Comparison of ENCODE assay signal across 8 cellular contexts in the genomic region with DNA sequence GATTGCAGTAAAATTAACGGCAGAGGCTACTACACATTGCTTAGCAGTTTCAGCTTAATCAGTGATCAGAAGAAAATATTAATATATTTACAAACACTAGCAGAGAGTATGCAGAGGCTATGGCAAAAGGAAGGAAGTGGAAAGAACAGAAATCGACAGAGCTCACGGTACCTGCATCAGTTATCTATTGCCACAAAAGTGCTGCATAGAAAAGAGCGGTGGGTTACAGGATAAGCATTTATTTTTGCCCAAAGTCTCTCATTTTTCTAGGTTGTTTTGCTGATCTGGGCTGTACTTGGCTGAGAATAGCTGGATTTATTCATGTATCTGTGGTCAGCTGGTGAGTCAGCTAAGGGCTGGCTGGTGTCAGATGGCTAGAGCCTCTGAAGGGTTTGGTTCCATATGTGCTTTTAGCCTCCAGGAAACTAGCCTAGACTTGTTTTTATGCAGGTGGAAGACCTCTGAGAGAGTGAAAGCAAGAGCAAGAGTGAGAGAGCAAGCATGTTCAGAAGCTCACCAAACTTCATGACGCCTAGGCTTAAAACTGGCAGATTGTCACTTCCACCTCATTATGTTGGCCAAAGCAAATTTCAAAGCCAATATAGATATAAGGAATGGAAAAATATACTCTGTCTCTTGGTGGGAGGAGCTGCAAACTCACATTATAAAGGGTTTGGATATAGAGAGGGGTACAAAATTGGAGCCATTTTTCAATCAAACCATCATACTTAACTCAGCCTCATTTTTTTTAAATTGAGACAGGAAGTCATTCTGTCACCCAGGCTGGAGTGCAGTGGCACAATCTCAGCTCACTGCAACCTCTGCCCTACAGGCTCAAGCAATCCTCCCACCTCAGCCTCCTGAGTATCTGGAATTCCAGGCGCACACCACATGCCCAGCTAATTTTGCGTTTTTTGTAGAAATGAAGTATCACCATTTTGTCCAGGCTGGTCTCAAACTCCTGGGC.
A peak's percentile ranks its signal among the peaks of the same experiment; 100 is the strongest.
DNase-seq lines count a peak whose midpoint lies in the region; ATAC-seq, FAIRE-seq and TF ChIP-seq lines count a peak whose summit lies in the region.

No MANE protein-coding gene starts in this region.

- H4K5ac ChIP-seq in H1 (ENCODE audit: insufficient read length, low read depth, low read length), result no peak overlapping the region

- no peak overlapping the region for H3K4ac ChIP-seq in H1 (replicated peaks; ENCODE audit: insufficient read length, low read depth, low read length)

- no peak overlapping the region for H3K4me3 ChIP-seq in H1 (ENCODE audit: extremely low read depth in 1 of 4, insufficient read depth in 2 of 4, low read depth in 3 of 4, low read length in 4 of 4)

- intact Hi-C loops in left ventricle myocardium superior (cut with micrococcal nuclease), result no loop called here

- no peak overlapping the region for H4K8ac ChIP-seq in H1 (ENCODE audit: extremely low read depth, insufficient read depth, low read length)

- CTCF ChIA-PET in H1 (lab: Charles Lee; ENCODE audit: partially characterized antibody), result interaction anchor here (0.6 to 1.3 kb wide), 5 partner anchors 22 to 1011 kb away, joined by 3 to 6 read pairs (median 3); no protein-coding TSS in a partner anchor

- H3K36me3 ChIP-seq in H1 (ENCODE audit: control insufficient read depth in 2 of 4, insufficient read depth in 4 of 4, low read length in 3 of 4), result no peaks in the 10 kb centered on the region

- TF ChIP-seq CTCF in H1 (IDR thresholded peaks at IDR 0.05; ENCODE audit: control extremely low read depth in 1 of 3, insufficient read depth in 1 of 3, low read depth in 1 of 3, low read length in 3 of 3), result no peak

- H3K4me2 ChIP-seq in H1 (ENCODE audit: insufficient read depth in 1 of 2, low read depth in 2 of 2, low read length in 2 of 2), result no peak overlapping the region

- H2BK20ac ChIP-seq in H1 (ENCODE audit: low read length), result no peak overlapping the region

- no peak overlapping the region for H2BK5ac ChIP-seq in H1 (ENCODE audit: low read depth, low read length)

- H4K20me1 ChIP-seq in H1 (replicated peaks in 1 of 2; ENCODE audit: control insufficient read depth in 1 of 2, insufficient read depth in 2 of 2, low read length in 2 of 2), result no peaks in the 10 kb centered on the region

- no peak overlapping the region for H3K18ac ChIP-seq in H1 (ENCODE audit: extremely low read depth, low read length)

- H3K14ac ChIP-seq in H1 (ENCODE audit: insufficient read length), result no peak overlapping the region

- H3K23ac ChIP-seq in H1 (ENCODE audit: insufficient read length), result no peak overlapping the region

- FAIRE-seq in H1 (lab: Jason Lieb, UNC), result no peak

- no peak overlapping the region for H2BK15ac ChIP-seq in H1 (ENCODE audit: low read length)

- no peak overlapping the region for H3K27ac ChIP-seq in H1 (ENCODE audit: low read depth, low read length)

- POLR2A ChIA-PET in H1 (lab: Charles Lee; ENCODE audit: partially characterized antibody), result no interaction called here

- H2BK120ac ChIP-seq in H1 (replicated peaks; ENCODE audit: low read depth, low read length), result no peak overlapping the region

- H2BK12ac ChIP-seq in H1 (ENCODE audit: low read depth, low read length), result no peak overlapping the region

- DNase-seq in activated CD4-positive, alpha-beta T cell treated with anti-CD3 and anti-CD28 coated beads for 48 hours, result peak; percentile 28
- DNase-seq in activated CD4-positive, alpha-beta T cell treated with anti-CD3 and anti-CD28 coated beads for 4 hours, result no peak
- DNase-seq in NCI-H2196 treated with DMSO at 0.1 percent for 48 hours (lab: John Stamatoyannopoulos, UW; ENCODE audit: unreplicated experiment), result peak; percentile 58
- no peak for DNase-seq in H1 (ENCODE audit: low read depth in 1 of 2, low spot score in 2 of 2)
- no peak for DNase-seq in NCI-H1092 treated with DMSO at 0.1 percent for 48 hours (lab: John Stamatoyannopoulos, UW)
- DNase-seq in left ventricle myocardium superior, result no peak
- no peak for DNase-seq in germinal center (ENCODE audit: low spot score)

- no peaks in the 10 kb centered on the region for H3K9me3 ChIP-seq in H1 (ENCODE audit: insufficient read depth in 2 of 2, low read depth in 1 of 2, low read length in 1 of 2)

- no peaks in the 10 kb centered on the region for H3K4me1 ChIP-seq in H1 (replicated peaks in 1 of 4; ENCODE audit: control insufficient read depth in 3 of 4, insufficient read depth in 4 of 4, low read length in 3 of 4)

- H2AK5ac ChIP-seq in H1 (ENCODE audit: low read depth, low read length), result no peak overlapping the region

- H3K79me1 ChIP-seq in H1 (ENCODE audit: low read depth, low read length), result no peaks in the 10 kb centered on the region

- no peak for TF ChIP-seq EP300 in H1 (IDR thresholded peaks at IDR 0.05; ENCODE audit: borderline replicate concordance in 1 of 2, low read depth in 2 of 2, low read length in 2 of 2)

- no peak overlapping the region for H3K9ac ChIP-seq in H1 (replicated peaks in 1 of 4; ENCODE audit: extremely low read depth in 1 of 4, low read depth in 3 of 4, low read length in 3 of 4)

- peak; percentile 98 for ATAC-seq in HG02588 (IDR thresholded peaks at IDR 0.05; ENCODE audit: unreplicated experiment)
- ATAC-seq in left ventricle myocardium superior, result no peak

- no peaks in the 10 kb centered on the region for H3K79me2 ChIP-seq in H1 (ENCODE audit: control insufficient read depth in 1 of 2, insufficient read depth in 2 of 2, low read length in 2 of 2)

- no peak overlapping the region for H3K56ac ChIP-seq in H1 (replicated peaks; ENCODE audit: insufficient read length, low read depth, low read length)

- H3K27me3 ChIP-seq in H1 (replicated peaks in 1 of 4; ENCODE audit: control insufficient read depth in 3 of 4, extremely low read depth in 1 of 4, insufficient read depth in 3 of 4, low read length in 3 of 4), result no peaks in the 10 kb centered on the region

- peak overlapping the region; percentile 56; the same call in 1 of the 2 replicates for H2AFZ ChIP-seq in H1 (ENCODE audit: low read length)

- H4K91ac ChIP-seq in H1 (replicated peaks; ENCODE audit: insufficient read length, low read length), result no peak overlapping the region

- H3K23me2 ChIP-seq in H1 (ENCODE audit: low read depth, low read length), result no peaks in the 10 kb centered on the region

- no peak for TF ChIP-seq POLR2A in H1 (IDR thresholded peaks at IDR 0.05; ENCODE audit: control extremely low read depth in 1 of 2, low read depth in 2 of 2, low read length in 2 of 2)

- TF ChIP-seq RAD21 in H1 (IDR thresholded peaks at IDR 0.05 in 1 of 2, conservative IDR thresholded peaks at IDR 0.05 in 1 of 2; ENCODE audit: low read depth in 2 of 2, low read length in 2 of 2), result no peak

- 94% methylated on average over 7 of the region's 7 CpGs; no CpG with 5 or more reads in 1 of the 2 experiments for WGBS in H1 (ENCODE audit: extremely low coverage in 1 of 2, insufficient coverage in 1 of 2, insufficient read length in 1 of 2, insufficient replicate concordance in 2 of 2, low coverage in 1 of 2, low lambda C conversion rate in 2 of 2, missing lambda C conversion rate in 1 of 2), 2 experiments

TF ChIP-seq in H1, 55 proteins besides CTCF, POLR2A, EP300 and RAD21:
- TF ChIP-seq, protein P1, sequence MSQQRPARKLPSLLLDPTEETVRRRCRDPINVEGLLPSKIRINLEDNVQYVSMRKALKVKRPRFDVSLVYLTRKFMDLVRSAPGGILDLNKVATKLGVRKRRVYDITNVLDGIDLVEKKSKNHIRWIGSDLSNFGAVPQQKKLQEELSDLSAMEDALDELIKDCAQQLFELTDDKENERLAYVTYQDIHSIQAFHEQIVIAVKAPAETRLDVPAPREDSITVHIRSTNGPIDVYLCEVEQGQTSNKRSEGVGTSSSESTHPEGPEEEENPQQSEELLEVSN (IDR thresholded peaks at IDR 0.05), result no peak
- TF ChIP-seq BRCA1 (IDR thresholded peaks at IDR 0.05; ENCODE audit: low read depth, low read length), result no peak

Comparison
In these comparisons a context has a peak if more than half of its experiments do, and no peak if none do; other contexts are left out.
1. DNase-seq: peak in activated CD4-positive, alpha-beta T cell treated with anti-CD3 and anti-CD28 coated beads for 48 hours (single experiment) and NCI-H2196 treated with DMSO at 0.1 percent for 48 hours (single experiment); none in activated CD4-positive, alpha-beta T cell treated with anti-CD3 and anti-CD28 coated beads for 4 hours (0 of 2), H1 (0 of 2), NCI-H1092 treated with DMSO at 0.1 percent for 48 hours (single experiment), left ventricle myocardium superior (single experiment) and germinal center (single experiment).